ENCODE assay signal across 15 cellular contexts in genomic region chr20:37366749-37367148, GRCh38. TPM values are rescaled to one million over a fixed set of nuclear protein-coding genes. Genes with fewer than 3 reads are reported as not detected.
DNase-seq lines count a peak whose midpoint lies in the region; ATAC-seq lines count a peak whose summit lies in the region.
"Had no signal": no experiment of that assay in that cellular context is flagged by ENCODE, and none has a peak within 500 bp of the region (broad histone marks: within the 10 kb centered on the region; RNA-seq: fewer than 3 reads in every experiment).

No MANE protein-coding gene starts in this region.

- ATAC-seq in GM18502 (IDR thresholded peaks at IDR 0.05; ENCODE audit: poor library complexity, unreplicated experiment) (peak; percentile 13), GM21737 (IDR thresholded peaks at IDR 0.05; ENCODE audit: unreplicated experiment) (peak; percentile 19), HG02763 (IDR thresholded peaks at IDR 0.05; ENCODE audit: unreplicated experiment) (no peak), HG02938 (IDR thresholded peaks at IDR 0.05; ENCODE audit: unreplicated experiment) (no peak)
- ATAC-seq: activated T-cell treated with anti-CD3 and anti-CD28 coated beads, Interleukin-2, amount 50 U/mL, for 72 hours had no signal

- H3K9ac ChIP-seq in Karpas-422 (ENCODE audit: low read length) = no peak overlapping the region

- no peak overlapping the region for H3K4me3 ChIP-seq in Karpas-422 (ENCODE audit: low read length)
- H3K4me3 ChIP-seq: coronary artery, esophagus muscularis mucosa, left lung, thoracic aorta had no signal

- peaks cover 14% of the 10 kb centered on the region for H3K36me3 ChIP-seq in Karpas-422 (ENCODE audit: insufficient read depth, low read length)
- H3K36me3 ChIP-seq: thoracic aorta had no signal

- DNase-seq in Karpas-422 (no peak), fibroblast of the conjunctiva (ENCODE audit: low read depth) (peak; percentile 27), NCI-H1092 (lab: John Stamatoyannopoulos, UW) (no peak)
- no peak for DNase-seq in activated naive CD4-positive, alpha-beta T cell treated with anti-CD3 and anti-CD28 coated beads, Interleukin-2, amount 50 U/mL, for 16 hours
- DNase-seq: activated T-cell treated with anti-CD3 and anti-CD28 coated beads, Interleukin-2, amount 50 U/mL, for 72 hours; DND-41; NCI-H2107 had no signal

- H3K9me3 ChIP-seq in Karpas-422 (ENCODE audit: low read length) = no peaks in the 10 kb centered on the region
- H3K9me3 ChIP-seq: esophagus muscularis mucosa, left lung, thoracic aorta had no signal

- peaks cover 45% of the 10 kb centered on the region for H3K79me2 ChIP-seq in Karpas-422 (ENCODE audit: low read length)

- H3K27ac ChIP-seq in Karpas-422 (ENCODE audit: low read length) = peak overlapping the region; percentile 92
- H3K27ac ChIP-seq: esophagus muscularis mucosa, thoracic aorta had no signal

- H2AFZ ChIP-seq in Karpas-422 (ENCODE audit: low read length) = no peak overlapping the region

- peak overlapping the region; percentile 49 for H3K4me2 ChIP-seq in Karpas-422 (ENCODE audit: low read depth, low read length, poor library complexity, severe bottlenecking)

- peaks cover 90% of the 10 kb centered on the region for H3K4me1 ChIP-seq in Karpas-422 (ENCODE audit: low read length)

- no peaks in the 10 kb centered on the region for H4K20me1 ChIP-seq in Karpas-422 (ENCODE audit: insufficient read depth, low read depth, low read length)

- no peaks in the 10 kb centered on the region for H3K27me3 ChIP-seq in Karpas-422 (ENCODE audit: low read length)
- H3K27me3 ChIP-seq: esophagus muscularis mucosa, left lung had no signal

- no peaks in the 10 kb centered on the region for H3K9me2 ChIP-seq in Karpas-422 (replicated peaks; ENCODE audit: insufficient read depth, low read length)

RNA-seq across cellular contexts. Expression of gene SRC, which starts 20.8 kb away (rescaled TPM):
- total RNA-seq in Karpas-422 (2014; rRNA removed; shearing (Covaris generic); ENCODE audit: low replicate concordance) = 39.9 and 41.5 TPM in 2 replicates

Comparison
In these comparisons a context has a peak if more than half of its experiments do, and no peak if none do; other contexts are left out.
1. ATAC-seq: peak in GM18502 (single experiment) and GM21737 (single experiment); none in HG02763 (single experiment) and HG02938 (single experiment).